In genomic region chr7:100584046-100584676, GRCh38 we compare ENCODE assay signal across 7 cellular contexts. TPM values are rescaled to one million over a fixed set of nuclear protein-coding genes. Genes with fewer than 3 reads are reported as not detected.
DNase-seq lines count a peak whose midpoint lies in the region; ATAC-seq and TF ChIP-seq lines count a peak whose summit lies in the region.

No MANE protein-coding gene starts in this region.

- peak overlapping the region; percentile 87 for H3K27ac Mint-ChIP-seq in HFFc6
- peak overlapping the region; percentile 98 for H3K27ac Mint-ChIP-seq in T-helper 17 cell

- H3K4me3 Mint-ChIP-seq in HFFc6 (peak overlapping the region; percentile 95), T-helper 17 cell (peak overlapping the region; percentile 99)

- H3K9me3 Mint-ChIP-seq in HFFc6, result no peaks in the 10 kb centered on the region

- H3K4me3 ChIP-seq in skeletal muscle tissue (ENCODE audit: low read length in 3 of 3), result peak overlapping the region; percentile 82 to 96 (median 93)

- peaks cover 29 to 33% (median 32%) of the 10 kb centered on the region in 3 donors for H3K36me3 ChIP-seq in skeletal muscle tissue (ENCODE audit: control insufficient read depth in 3 of 3, insufficient read depth in 3 of 3, low read length in 3 of 3)

- DNase-seq in HFFc6 (no peak), T-helper 17 cell (no peak), foreskin melanocyte (peak; percentile 24), occipital lobe (lab: John Stamatoyannopoulos, UW) (no peak)

- no peak for TF ChIP-seq CTCF in HFFc6 (IDR thresholded peaks at IDR 0.05)

- H3K9me3 ChIP-seq in T-helper 17 cell (ENCODE audit: control insufficient read depth, low read length, poor library complexity, severe bottlenecking) (no peaks in the 10 kb centered on the region), skeletal muscle tissue (ENCODE audit: control insufficient read depth in 3 of 3, low read length in 3 of 3) (no peaks in the 10 kb centered on the region)

- peaks cover 3% of the 10 kb centered on the region for H3K27me3 Mint-ChIP-seq in HFFc6 (ENCODE audit: insufficient read depth)
- H3K27me3 Mint-ChIP-seq in T-helper 17 cell, result no peaks in the 10 kb centered on the region

- peaks cover 28 to 37% (median 30%) of the 10 kb centered on the region in 3 donors for H3K4me1 ChIP-seq in skeletal muscle tissue (ENCODE audit: control insufficient read depth in 3 of 3, insufficient read depth in 3 of 3, low read length in 3 of 3)

- peaks cover 10% of the 10 kb centered on the region for H3K36me3 Mint-ChIP-seq in HFFc6 (ENCODE audit: low read depth)
- H3K36me3 Mint-ChIP-seq in T-helper 17 cell (ENCODE audit: low read depth), result peaks cover 6% of the 10 kb centered on the region

- peaks cover 30% of the 10 kb centered on the region for H3K4me1 Mint-ChIP-seq in HFFc6 (ENCODE audit: low read depth)
- H3K4me1 Mint-ChIP-seq in T-helper 17 cell, result peaks cover 26% of the 10 kb centered on the region

- ATAC-seq in T-helper 17 cell, result no peak
- no peak for ATAC-seq in HG03432 (IDR thresholded peaks at IDR 0.05; ENCODE audit: unreplicated experiment)
- no peak for ATAC-seq in GM21723 (IDR thresholded peaks at IDR 0.05; ENCODE audit: unreplicated experiment)

- H3K27ac ChIP-seq in skeletal muscle tissue (ENCODE audit: low read depth, low read length), result peak overlapping the region; percentile 91

- peak overlapping the region; percentile 87 to 94 (median 91) for H3K9ac ChIP-seq in skeletal muscle tissue (ENCODE audit: low read depth in 1 of 3, low read length in 3 of 3)

- peaks cover 0 to 6% (median 6%) of the 10 kb centered on the region in 3 donors for H3K27me3 ChIP-seq in skeletal muscle tissue (ENCODE audit: control insufficient read depth in 3 of 3, insufficient read depth in 3 of 3, low read length in 3 of 3)

RNA-seq across cellular contexts. Expression of gene LRCH4, which starts 1.8 kb away (rescaled TPM):
- total RNA-seq in HFFc6 (2021; fragmentation: NEBNext Ultra II Directional; extraction: Animal tissue kit (Norgen Biotek cat#: 25700)), result 10 to 100 TPM; 34.7 to 40.6 (median 38.5) TPM
- total RNA-seq in T-helper 17 cell (100 to 1,000 TPM; 284 to 305 TPM), skeletal muscle tissue (6.3 TPM), occipital lobe (6.4 TPM)

RNA-seq across cellular contexts. Expression of gene FBXO24, which starts 2.0 kb away (rescaled TPM):
- under 1 TPM; 0.20 to 0.47 (median 0.28) TPM for total RNA-seq in HFFc6 (2021; fragmentation: NEBNext Ultra II Directional; extraction: Animal tissue kit (Norgen Biotek cat#: 25700))
- total RNA-seq in T-helper 17 cell (under 1 TPM; 0.31 to 0.70 TPM), skeletal muscle tissue (1.0 TPM), occipital lobe (0.16 TPM)

RNA-seq across cellular contexts. Expression of gene SAP25, which starts 10.5 kb away (rescaled TPM):
- under 1 TPM in 3 of 6 experiments, not detected in 3; 0.40 to 0.87 (median 0.55) TPM for total RNA-seq in HFFc6 (2021; fragmentation: NEBNext Ultra II Directional; extraction: Animal tissue kit (Norgen Biotek cat#: 25700))
- total RNA-seq in T-helper 17 cell (10 to 100 TPM; 33.1 to 43.1 TPM), skeletal muscle tissue (not detected), occipital lobe (not detected)

RNA-seq across cellular contexts. Expression of gene PCOLCE, which starts 18.0 kb away (rescaled TPM):
- total RNA-seq in HFFc6 (2021; fragmentation: NEBNext Ultra II Directional; extraction: Animal tissue kit (Norgen Biotek cat#: 25700)), result 100 to 1,000 TPM; 291 to 396 (median 388) TPM
- 10 to 100 TPM; 12.6 to 14.7 TPM for total RNA-seq in T-helper 17 cell
- 91.9 TPM for total RNA-seq in skeletal muscle tissue
- 4.2 TPM for total RNA-seq in occipital lobe

RNA-seq across cellular contexts. Expression of gene MOSPD3, which starts 28.2 kb away (rescaled TPM):
- total RNA-seq in HFFc6 (2021; fragmentation: NEBNext Ultra II Directional; extraction: Animal tissue kit (Norgen Biotek cat#: 25700)), result 10 to 100 TPM; 14.6 to 19.0 (median 17.4) TPM
- total RNA-seq in T-helper 17 cell (10 to 100 TPM; 16.4 to 16.5 TPM), skeletal muscle tissue (2.6 TPM), occipital lobe (12.2 TPM)

Comparison
In these comparisons a context has a peak if more than half of its experiments do, and no peak if none do; other contexts are left out.
1. RNA of gene LRCH4, which starts 1.8 kb away (total RNA-seq): 284 to 305 TPM in T-helper 17 cell; 34.7 to 40.6 TPM in HFFc6, 6.4 TPM in occipital lobe (single experiment) and 6.3 TPM in skeletal muscle tissue (single experiment); every median in the first group is over 4 times any median in the second.
2. RNA of gene SAP25, which starts 10.5 kb away (total RNA-seq): 33.1 to 43.1 TPM in T-helper 17 cell; 0.40 to 0.87 TPM in HFFc6, not detected in skeletal muscle tissue (single experiment) and not detected in occipital lobe (single experiment); every median in the first group is over 10 times any median in the second.